In the genomic region with DNA sequence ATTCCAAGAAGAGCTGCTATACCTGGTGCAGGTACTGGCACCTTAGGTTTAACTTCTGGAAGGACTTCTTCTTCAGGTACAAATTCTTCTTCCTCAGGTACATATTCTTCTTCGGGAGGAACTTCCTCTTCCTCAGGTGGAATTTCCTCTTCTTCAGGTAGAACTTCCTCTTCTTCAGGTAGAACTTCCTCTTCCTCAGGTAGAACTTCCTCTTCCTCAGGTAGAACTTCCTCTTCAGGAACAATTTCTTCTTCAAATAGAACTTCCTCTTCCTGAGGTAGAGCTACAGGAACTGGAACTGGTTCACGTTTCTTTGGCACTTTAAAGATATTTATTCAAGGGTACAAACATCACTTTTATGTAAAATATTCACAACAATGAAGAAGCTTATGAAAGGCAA, we compare ENCODE assay signal across 28 cellular contexts.
"Had no signal": no experiment of that assay in that cellular context is flagged by ENCODE, and none has a peak within 500 bp of the region (broad histone marks: within the 10 kb centered on the region; RNA-seq: fewer than 3 reads in every experiment).

No MANE protein-coding gene starts in this region.

- ATAC-seq: activated CD8-positive, alpha-beta T cell treated with anti-CD3 and anti-CD28 coated beads for 36 hours; activated naive CD8-positive, alpha-beta T cell treated with anti-CD3 and anti-CD28 coated beads, Interleukin-2, amount 50 U/mL, for 24 hours; body of pancreas; PC-3; SK-N-SH treated with all-trans-retinoic acid at 6 μM for 48 hours; T-cell had no signal

- H3K4me3 Mint-ChIP-seq: activated CD8-positive, alpha-beta T cell treated with anti-CD3 and anti-CD28 coated beads for 36 hours; activated naive CD8-positive, alpha-beta T cell treated with anti-CD3 and anti-CD28 coated beads, Interleukin-2, amount 50 U/mL, for 24 hours; central memory CD8-positive, alpha-beta T cell; T-cell had no signal

- H3K36me3 ChIP-seq: ascending aorta, SJSA1 had no signal

- H3K9me3 Mint-ChIP-seq: activated CD8-positive, alpha-beta T cell treated with anti-CD3 and anti-CD28 coated beads for 36 hours had no signal

- H3K27me3 ChIP-seq: ascending aorta, body of pancreas had no signal

- H3K4me3 ChIP-seq: ascending aorta, body of pancreas, SJSA1 had no signal

- H3K27ac ChIP-seq: ascending aorta, body of pancreas, SJSA1, VCaP had no signal

- H3K9me3 ChIP-seq: ascending aorta, body of pancreas, SJSA1 had no signal

- DNase-seq: activated CD4-positive, alpha-beta T cell treated with anti-CD3 and anti-CD28 coated beads for 4 hours; activated CD8-positive, alpha-beta memory T cell treated with anti-CD3 and anti-CD28 coated beads, Interleukin-2, amount 50 U/mL, for 4 hours; activated CD8-positive, alpha-beta T cell treated with anti-CD3 and anti-CD28 coated beads for 36 hours; activated naive CD4-positive, alpha-beta T cell treated with anti-CD3 and anti-CD28 coated beads, Interleukin-2, amount 50 U/mL, for 16 hours; activated naive CD8-positive, alpha-beta T cell treated with anti-CD3 and anti-CD28 coated beads, Interleukin-2, amount 50 U/mL, for 24 hours; amniotic stem cell; body of pancreas; MM.1S; NCI-H1105; NCI-H1436; NCI-H1694 treated with DMSO at 0.1 percent for 48 hours; NCI-H2081; NCI-H510A treated with DMSO at 0.1 percent for 48 hours; NCI-H69; NK-92 treated with Interleukin-12 subunit alpha and Interleukin-12 subunit beta, amount 100 ng/mL, for 24 hours; PC-3; SHP77; T-cell; T-helper 2 cell; T1000 had no signal

- H3K27ac Mint-ChIP-seq: activated CD8-positive, alpha-beta T cell treated with anti-CD3 and anti-CD28 coated beads for 36 hours; activated naive CD8-positive, alpha-beta T cell treated with anti-CD3 and anti-CD28 coated beads, Interleukin-2, amount 50 U/mL, for 24 hours had no signal

- H3K4me1 ChIP-seq: ascending aorta, body of pancreas, SJSA1 had no signal

- FAIRE-seq: bronchial epithelial cell, RCC 7860, TTC549 had no signal

- H3K27me3 Mint-ChIP-seq: activated CD8-positive, alpha-beta T cell treated with anti-CD3 and anti-CD28 coated beads for 36 hours; activated naive CD8-positive, alpha-beta T cell treated with anti-CD3 and anti-CD28 coated beads, Interleukin-2, amount 50 U/mL, for 24 hours; central memory CD8-positive, alpha-beta T cell; T-cell had no signal

- H3K4me1 Mint-ChIP-seq: central memory CD8-positive, alpha-beta T cell had no signal
